In the genomic region with DNA sequence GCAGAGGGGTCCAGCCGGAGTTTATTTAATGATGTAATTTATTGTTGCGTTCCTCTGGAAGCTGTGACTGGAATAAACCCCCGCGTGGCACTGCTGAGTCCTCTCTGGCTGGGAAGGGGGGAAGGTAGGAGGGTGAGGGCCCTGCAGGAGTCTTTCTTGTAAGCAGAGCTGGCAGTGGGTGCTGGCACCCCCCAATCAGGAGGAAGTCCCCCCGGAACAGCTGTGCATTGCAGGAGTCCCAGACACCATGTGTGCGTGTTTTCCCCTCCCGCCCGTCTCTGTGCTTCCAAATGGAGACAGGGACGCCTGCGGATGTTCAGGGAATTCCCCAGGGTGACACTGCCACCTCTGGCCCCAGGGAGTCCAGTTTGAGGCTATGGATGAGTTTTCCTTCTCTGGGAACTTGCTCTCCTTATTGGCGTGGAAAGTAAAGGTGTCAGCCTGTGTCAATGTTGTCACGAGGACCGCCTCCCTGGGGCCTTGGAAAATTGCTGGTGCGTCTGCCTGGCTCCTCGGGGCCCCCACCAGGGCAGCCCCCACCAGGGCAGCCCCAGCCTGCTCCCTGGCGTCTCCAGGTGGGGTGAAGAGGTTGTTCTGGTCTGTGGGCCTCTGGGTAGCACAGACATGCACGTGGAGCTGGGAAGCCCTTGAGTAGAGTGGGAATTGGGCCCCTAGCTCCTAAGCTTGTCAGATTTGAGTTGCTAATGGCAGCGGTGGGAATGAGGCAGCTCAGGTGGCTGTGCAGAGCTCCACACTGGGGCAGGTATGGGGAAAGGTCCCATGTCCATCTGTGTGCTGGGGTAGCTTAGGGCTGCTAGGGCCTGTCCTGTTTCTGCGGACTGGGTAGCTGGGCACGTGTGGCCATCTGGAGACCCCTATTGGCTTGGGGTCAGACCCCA, we compare ENCODE assay signal across 15 cellular contexts. TPM values are rescaled to one million over a fixed set of nuclear protein-coding genes. Genes with fewer than 3 reads are reported as not detected.
DNase-seq lines count a peak whose midpoint lies in the region; ATAC-seq and TF ChIP-seq lines count a peak whose summit lies in the region.
"Had no signal": no experiment of that assay in that cellular context is flagged by ENCODE, and none has a peak within 500 bp of the region (broad histone marks: within the 10 kb centered on the region; RNA-seq: fewer than 3 reads in every experiment).

No MANE protein-coding gene starts in this region.

- in situ Hi-C loops in Panc1 (cut with HindIII; ENCODE audit: low pct_unique_long_range_greater_than_20kb, low sequenced_read_pairs), result no loop called here

- no peaks in the 10 kb centered on the region for H3K36me3 ChIP-seq in Panc1 (ENCODE audit: control insufficient read depth, insufficient read depth, low read length)
- H3K36me3 ChIP-seq: thoracic aorta had no signal

- BruUV-seq in Panc1 (replicated peaks; lab: Mats Ljungman, UMichigan), result no TSS peak

- no peaks in the 10 kb centered on the region for H3K9me3 ChIP-seq in Panc1 (ENCODE audit: control insufficient read depth, insufficient read depth, low read depth, low read length)
- H3K9me3 ChIP-seq: thoracic aorta had no signal

- no peaks in the 10 kb centered on the region for H3K27me3 ChIP-seq in Panc1 (ENCODE audit: control insufficient read depth, insufficient read depth, low read length)

- H3K4me1 ChIP-seq in Panc1 (ENCODE audit: control insufficient read depth, insufficient read depth, low read length), result peaks cover 17% of the 10 kb centered on the region

- TF ChIP-seq CTCF in Panc1 (IDR thresholded peaks at IDR 0.05), result no peak; the same call in 1 of the 2 replicates

- 0 out of 4 replicates have a peak overlapping the region, but pooled peaks of 1 of the 2 experiments have one; percentile 10 for H3K4me3 ChIP-seq in Panc1 (ENCODE audit: low read depth in 2 of 2, low read length in 2 of 2)
- H3K4me3 ChIP-seq: thoracic aorta had no signal

- intact Hi-C loops in Panc1 (cut with micrococcal nuclease; ENCODE audit: unreplicated experiment), result loop anchor here (5.0 kb wide), 1 partner anchor 114 kb away; no protein-coding TSS in a partner anchor

- DNase-seq in SHP77 (lab: John Stamatoyannopoulos, UW) (peak; percentile 29), SHP77 treated with DMSO at 0.1 percent for 48 hours (lab: John Stamatoyannopoulos, UW) (no peak), Panc1 (ENCODE audit: low read depth, low spot score) (no peak), left lobe of liver (ENCODE audit: low spot score) (no peak), NCI-H2081 treated with DMSO at 0.1 percent for 48 hours (lab: John Stamatoyannopoulos, UW) (no peak)
- no peak for DNase-seq in effector CD8-positive, alpha-beta T cell (lab: John Stamatoyannopoulos, UW)
- DNase-seq: activated CD8-positive, alpha-beta memory T cell treated with anti-CD3 and anti-CD28 coated beads for 24 hours; activated naive CD8-positive, alpha-beta T cell treated with anti-CD3 and anti-CD28 coated beads for 36 hours; AML-193; GOT3; KG1; kidney had no signal

- no peak overlapping the region for H3K27ac ChIP-seq in Panc1 (ENCODE audit: low read length)
- H3K27ac ChIP-seq: thoracic aorta had no signal

- POLR2A ChIA-PET in Panc1 (lab: Charles Lee), result no interaction called here

- CTCF ChIA-PET in Panc1 (lab: Charles Lee), result interaction anchor here (1.1 kb wide), 1 partner anchor 112 kb away, joined by 3 read pairs; no protein-coding TSS in a partner anchor

- peak; percentile 51 for ATAC-seq in Panc1
- ATAC-seq in left lobe of liver, result peak; percentile 74
- ATAC-seq in HG03378 (IDR thresholded peaks at IDR 0.05; ENCODE audit: unreplicated experiment), result no peak
- ATAC-seq in HG03135 (IDR thresholded peaks at IDR 0.05; ENCODE audit: unreplicated experiment), result no peak

RNA-seq across cellular contexts. Expression of gene FZD9, which starts 2.7 kb away (rescaled TPM):
- 3.2 TPM for total RNA-seq in Panc1 (2021; ENCODE audit: unreplicated experiment)
- polyA plus RNA-seq in Panc1 (2012; ENCODE audit: insufficient read length), result 7.8 TPM
- 0.08 TPM for total RNA-seq in left lobe of liver

Comparison
In these comparisons a context has a peak if more than half of its experiments do, and no peak if none do; other contexts are left out.
1. DNase-seq: peak in SHP77 (2 of 2); none in SHP77 treated with DMSO at 0.1 percent for 48 hours (single experiment), Panc1 (single experiment), left lobe of liver (single experiment), effector CD8-positive, alpha-beta T cell (single experiment) and NCI-H2081 treated with DMSO at 0.1 percent for 48 hours (single experiment).
2. ATAC-seq: peak in Panc1 (single experiment) and left lobe of liver (single experiment); none in HG03378 (single experiment) and HG03135 (single experiment).